ENCODE assay signal across 14 cellular contexts in the genomic region with DNA sequence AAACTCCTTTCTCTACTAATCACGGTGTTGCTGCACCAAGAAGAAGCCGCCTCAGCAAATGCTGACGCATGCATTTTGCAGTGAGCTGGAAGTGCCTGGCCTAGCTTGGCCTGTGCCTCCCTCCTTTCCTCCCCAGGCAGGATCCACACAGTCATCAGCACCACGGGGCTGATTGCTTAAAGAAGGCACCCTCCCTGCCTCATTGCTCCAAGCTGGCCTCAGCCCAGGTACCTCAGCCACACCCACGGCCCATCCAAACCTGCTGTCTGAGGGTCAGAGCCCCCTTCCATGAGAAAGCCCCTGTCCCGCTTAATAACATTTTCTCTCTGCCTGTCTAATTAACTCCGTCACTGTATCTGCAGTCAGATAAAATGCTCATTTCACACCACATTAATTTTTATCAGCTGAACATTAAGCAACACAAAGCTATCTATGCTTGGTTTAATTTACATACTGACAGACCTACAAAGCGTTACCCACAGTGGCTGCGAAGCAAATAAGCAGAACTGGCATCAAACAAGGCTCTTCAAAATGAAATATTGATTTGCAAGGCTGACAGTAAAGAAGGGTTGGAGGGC.
DNase-seq lines count a peak whose midpoint lies in the region; ATAC-seq and TF ChIP-seq lines count a peak whose summit lies in the region.
"Had no signal": no experiment of that assay in that cellular context is flagged by ENCODE, and none has a peak within 500 bp of the region (broad histone marks: within the 10 kb centered on the region; RNA-seq: fewer than 3 reads in every experiment).

No MANE protein-coding gene starts in this region.

- no peak overlapping the region for H2AFZ ChIP-seq in smooth muscle cell (ENCODE audit: low read depth)

- no peaks in the 10 kb centered on the region for H3F3A ChIP-seq in smooth muscle cell (ENCODE audit: low read depth)

- peaks cover 23% of the 10 kb centered on the region for H3K4me1 Mint-ChIP-seq in stimulated activated effector memory CD8-positive, alpha-beta T cell treated with anti-CD3 and anti-CD28 coated beads, Interleukin-12 subunit alpha, Interleukin-12 subunit beta, amount 100 ng/mL, for 72 hours
- H3K4me1 Mint-ChIP-seq: activated B cell treated with CpG ODN at 0.5 μM for 24 hours had no signal

- H3K27ac Mint-ChIP-seq in stimulated activated effector memory CD8-positive, alpha-beta T cell treated with anti-CD3 and anti-CD28 coated beads, Interleukin-12 subunit alpha, Interleukin-12 subunit beta, amount 100 ng/mL, for 72 hours: peak overlapping the region; percentile 19
- H3K27ac Mint-ChIP-seq: activated B cell treated with CpG ODN at 0.5 μM for 24 hours had no signal

- H3K9me3 ChIP-seq in right cardiac atrium (ENCODE audit: control insufficient read depth, low read length): no peaks in the 10 kb centered on the region
- H3K9me3 ChIP-seq in smooth muscle cell (replicated peaks; ENCODE audit: low read depth): no peaks in the 10 kb centered on the region
- H3K9me3 ChIP-seq in thyroid gland: no peaks in the 10 kb centered on the region
- H3K9me3 ChIP-seq: ovary had no signal

- TF ChIP-seq POLR2A in thyroid gland (IDR thresholded peaks at IDR 0.05): no peak

- H3K36me3 Mint-ChIP-seq in stimulated activated effector memory CD8-positive, alpha-beta T cell treated with anti-CD3 and anti-CD28 coated beads, Interleukin-12 subunit alpha, Interleukin-12 subunit beta, amount 100 ng/mL, for 72 hours: no peaks in the 10 kb centered on the region

- WGBS in right cardiac atrium: 74% methylated on average over 9 of the region's 9 CpGs
- 86% methylated on average over 9 of the region's 9 CpGs for WGBS in smooth muscle cell (ENCODE audit: low lambda C conversion rate)
- WGBS in thyroid gland, 2 donors: 88 to 89% methylated on average over 9 of the region's 9 CpGs

- H3K4me3 Mint-ChIP-seq in stimulated activated effector memory CD8-positive, alpha-beta T cell treated with anti-CD3 and anti-CD28 coated beads, Interleukin-12 subunit alpha, Interleukin-12 subunit beta, amount 100 ng/mL, for 72 hours: peak overlapping the region; percentile 38
- H3K4me3 Mint-ChIP-seq: activated B cell treated with CpG ODN at 0.5 μM for 24 hours had no signal

- no peak overlapping the region for H3K4me3 ChIP-seq in right cardiac atrium (ENCODE audit: low read length)
- no peak overlapping the region for H3K4me3 ChIP-seq in smooth muscle cell
- H3K4me3 ChIP-seq in thyroid gland (replicated peaks in 1 of 3): no peak overlapping the region
- H3K4me3 ChIP-seq: coronary artery, ovary had no signal

- H3K79me2 ChIP-seq in smooth muscle cell (ENCODE audit: low read depth): no peaks in the 10 kb centered on the region

- TF ChIP-seq CTCF in smooth muscle cell (IDR thresholded peaks at IDR 0.05; ENCODE audit: borderline replicate concordance, insufficient read depth, poor library complexity, severe bottlenecking): no peak
- no peak for TF ChIP-seq CTCF in thyroid gland (IDR thresholded peaks at IDR 0.05)

- H3K27me3 ChIP-seq in right cardiac atrium (ENCODE audit: control insufficient read depth, insufficient read depth) (no peaks in the 10 kb centered on the region), smooth muscle cell (ENCODE audit: low read depth) (peaks cover 52% of the 10 kb centered on the region), thyroid gland (no peaks in the 10 kb centered on the region)
- H3K27me3 ChIP-seq: ovary had no signal

- ATAC-seq in right cardiac atrium: peak; percentile 65 to 67
- no peak for ATAC-seq in Right ventricle myocardium inferior
- peak; percentile 60 for ATAC-seq in stimulated activated effector memory CD8-positive, alpha-beta T cell treated with anti-CD3 and anti-CD28 coated beads, Interleukin-12 subunit alpha, Interleukin-12 subunit beta, amount 100 ng/mL, for 72 hours
- ATAC-seq in HG03280 (IDR thresholded peaks at IDR 0.05; ENCODE audit: unreplicated experiment): no peak

- H3K36me3 ChIP-seq in smooth muscle cell (ENCODE audit: low read depth) (no peaks in the 10 kb centered on the region), thyroid gland (no peaks in the 10 kb centered on the region)
- H3K36me3 ChIP-seq: ovary had no signal

- peaks cover 63% of the 10 kb centered on the region for H4K20me1 ChIP-seq in smooth muscle cell (ENCODE audit: low read depth)

- no peak overlapping the region for H3K4me2 ChIP-seq in smooth muscle cell

- no peak overlapping the region for H3K27ac ChIP-seq in right cardiac atrium (ENCODE audit: low read length)
- H3K27ac ChIP-seq in smooth muscle cell (ENCODE audit: low read depth): no peak overlapping the region
- H3K27ac ChIP-seq in thyroid gland: no peak overlapping the region
- H3K27ac ChIP-seq: coronary artery, ovary had no signal

- H3K4me1 ChIP-seq in right cardiac atrium (ENCODE audit: control insufficient read depth, insufficient read depth, low read length): no peaks in the 10 kb centered on the region
- H3K4me1 ChIP-seq in smooth muscle cell (ENCODE audit: low read depth): no peaks in the 10 kb centered on the region
- H3K4me1 ChIP-seq in thyroid gland: no peaks in the 10 kb centered on the region

- H3K9ac ChIP-seq in smooth muscle cell (ENCODE audit: low read depth): no peak overlapping the region

- DNase-seq in right cardiac atrium (peak; percentile 37 to 62 (median 60)), Right ventricle myocardium inferior (ENCODE audit: missing footprints) (no peak), T-helper 22 cell (ENCODE audit: low read depth) (peak; percentile 27), kidney glomerular epithelial cell (lab: John Stamatoyannopoulos, UW) (peak; percentile 7), smooth muscle cell (lab: John Stamatoyannopoulos, UW; ENCODE audit: unreplicated experiment) (no peak), thyroid gland (no peak)
- DNase-seq in stimulated activated effector memory CD8-positive, alpha-beta T cell treated with anti-CD3 and anti-CD28 coated beads, Interleukin-12 subunit alpha, Interleukin-12 subunit beta, amount 100 ng/mL, for 72 hours (ENCODE audit: low spot score in 2 of 2): no peak
- DNase-seq: activated B cell treated with CpG ODN at 0.5 μM for 24 hours, aorta, GDM1, NCI-H1092 treated with DMSO at 0.1 percent for 48 hours, ovary had no signal

- H3K9me3 Mint-ChIP-seq in stimulated activated effector memory CD8-positive, alpha-beta T cell treated with anti-CD3 and anti-CD28 coated beads, Interleukin-12 subunit alpha, Interleukin-12 subunit beta, amount 100 ng/mL, for 72 hours: peaks cover 6% of the 10 kb centered on the region

- intact Hi-C loops in right cardiac atrium (cut with DNase I) (no loop called here), Right ventricle myocardium inferior (cut with DNase I) (no loop called here), thyroid gland (cut with DNase I) (loop anchor here (10.0 kb wide), 1 partner anchor 194 kb away; no protein-coding TSS in a partner anchor)

Comparison
In these comparisons a context has a peak if more than half of its experiments do, and no peak if none do; other contexts are left out.
1. ATAC-seq: peak in right cardiac atrium (2 of 2) and stimulated activated effector memory CD8-positive, alpha-beta T cell treated with anti-CD3 and anti-CD28 coated beads, Interleukin-12 subunit alpha, Interleukin-12 subunit beta, amount 100 ng/mL, for 72 hours (single experiment); none in Right ventricle myocardium inferior (single experiment) and HG03280 (single experiment).
2. DNase-seq: peak in right cardiac atrium (3 of 3), T-helper 22 cell (single experiment) and kidney glomerular epithelial cell (single experiment); none in Right ventricle myocardium inferior (single experiment), stimulated activated effector memory CD8-positive, alpha-beta T cell treated with anti-CD3 and anti-CD28 coated beads, Interleukin-12 subunit alpha, Interleukin-12 subunit beta, amount 100 ng/mL, for 72 hours (0 of 2), smooth muscle cell (single experiment) and thyroid gland (0 of 2).